ENCODE assay signal across 8 cellular contexts in genomic region chr18:32091724-32092421, GRCh38. TPM values are rescaled to one million over a fixed set of nuclear protein-coding genes. Genes with fewer than 3 reads are reported as not detected.
DNase-seq lines count a peak whose midpoint lies in the region; ATAC-seq and TF ChIP-seq lines count a peak whose summit lies in the region.

Gene RNF138, plus strand, starts transcription at chr18:32091874. Its CDS starts 903 bp downstream, at chr18:32092777.

- H3K4me1 ChIP-seq in BLaER1 treated with 17β-estradiol and CSF1 and Interleukin-3, amounts not matched to agents 10 nM and 100 nM = peaks cover 41 to 54% (median 42%) of the 10 kb centered on the region in 10 experiments
- peaks cover 7 to 42% (median 32%) of the 10 kb centered on the region in 4 donors for H3K4me1 ChIP-seq in liver (ENCODE audit: control insufficient read depth in 4 of 4, insufficient read depth in 4 of 4, low read length in 3 of 4)

- peaks cover 10 to 43% (median 30%) of the 10 kb centered on the region in 11 experiments; a peak in 21 of 22 replicates for H3K36me3 ChIP-seq in BLaER1 treated with 17β-estradiol and CSF1 and Interleukin-3, amounts not matched to agents 10 nM and 100 nM
- H3K36me3 ChIP-seq in liver (ENCODE audit: control insufficient read depth in 4 of 4, insufficient read depth in 3 of 4, low read depth in 1 of 4, low read length in 3 of 4) = peaks cover 0 to 4% (median 0%) of the 10 kb centered on the region in 4 donors

- H4K20me1 ChIP-seq in BLaER1 treated with 17β-estradiol and CSF1 and Interleukin-3, amounts not matched to agents 10 nM and 100 nM = peaks cover 33 to 44% (median 42%) of the 10 kb centered on the region in 11 experiments

- no peaks in the 10 kb centered on the region for H3K27me3 ChIP-seq in BLaER1 treated with 17β-estradiol and CSF1 and Interleukin-3, amounts not matched to agents 10 nM and 100 nM
- no peaks in the 10 kb centered on the region for H3K27me3 ChIP-seq in liver (ENCODE audit: control insufficient read depth in 4 of 4, insufficient read depth in 4 of 4, low read length in 3 of 4)

- TF ChIP-seq CTCF in liver (IDR thresholded peaks at IDR 0.05; ENCODE audit: low read depth, low read length, missing input control) = no peak

- TF ChIP-seq RAD21 in liver (IDR thresholded peaks at IDR 0.05) = no peak

- H3K4me3 ChIP-seq in BLaER1 treated with 17β-estradiol and CSF1 and Interleukin-3, amounts not matched to agents 10 nM and 100 nM = peak within 1 kb of the TSS; percentile 78 to 99 (median 96)
- H3K4me3 ChIP-seq in liver (ENCODE audit: low read depth in 1 of 3, low read length in 3 of 3) = peak within 1 kb of the TSS; percentile 76 to 96 (median 89)

- DNase-seq in NCI-H748 (lab: John Stamatoyannopoulos, UW; ENCODE audit: unreplicated experiment) (peak; percentile 94), dermis blood vessel endothelial cell (peak; percentile 91)
- peak; percentile 77 to 83 for DNase-seq in activated CD4-positive, alpha-beta T cell treated with anti-CD3 and anti-CD28 coated beads, Interleukin-2, amount 50 U/mL, for 24 hours (ENCODE audit: low read depth in 1 of 2, low spot score in 1 of 2)
- peak; percentile 87 for DNase-seq in stimulated activated CD4-positive, alpha-beta T cell treated with anti-CD3 and anti-CD28 coated beads, Interleukin-4, amount 100 ng/mL, for 24 hours

- peak within 1 kb of the TSS; percentile 95 to 99 (median 98) for H3K9ac ChIP-seq in BLaER1 treated with 17β-estradiol and CSF1 and Interleukin-3, amounts not matched to agents 10 nM and 100 nM
- H3K9ac ChIP-seq in liver (ENCODE audit: low read depth in 1 of 2, low read length in 2 of 2) = peak within 1 kb of the TSS; percentile 50 to 98

- no peaks in the 10 kb centered on the region for H3K9me3 ChIP-seq in BLaER1 treated with 17β-estradiol and CSF1 and Interleukin-3, amounts not matched to agents 10 nM and 100 nM (replicated peaks in 1 of 11)
- no peaks in the 10 kb centered on the region for H3K9me3 ChIP-seq in liver (ENCODE audit: control insufficient read depth in 4 of 4, low read length in 3 of 4)

- under 1% methylated on average over 75 of the region's 75 CpGs for WGBS in liver

- peak within 1 kb of the TSS; percentile 94 to 99 (median 98) for H3K27ac ChIP-seq in BLaER1 treated with 17β-estradiol and CSF1 and Interleukin-3, amounts not matched to agents 10 nM and 100 nM
- H3K27ac ChIP-seq in liver (ENCODE audit: low read depth in 1 of 2, low read length in 2 of 2) = peak within 1 kb of the TSS; percentile 98 to 100

- peak within 1 kb of the TSS; percentile 82 to 96 (median 89) for H3K4me2 ChIP-seq in BLaER1 treated with 17β-estradiol and CSF1 and Interleukin-3, amounts not matched to agents 10 nM and 100 nM

- peak; percentile 46 for ATAC-seq in GM19372 (IDR thresholded peaks at IDR 0.05; ENCODE audit: low read depth, unreplicated experiment)
- ATAC-seq in HG03521 (IDR thresholded peaks at IDR 0.05; ENCODE audit: unreplicated experiment) = peak; percentile 47

TF ChIP-seq in liver, 16 proteins besides CTCF, POLR2A, EP300 and RAD21:
- TF ChIP-seq YY1 (IDR thresholded peaks at IDR 0.05) (peak; percentile 71), NR2F2 (IDR thresholded peaks at IDR 0.05) (no peak), MAX (IDR thresholded peaks at IDR 0.05) (peak; percentile 57), REST (IDR thresholded peaks at IDR 0.05) (peak; percentile 40), TAF1 (conservative IDR thresholded peaks at IDR 0.05) (peak; percentile 21), HNF4G (IDR thresholded peaks at IDR 0.05) (no peak), FOXA2 (IDR thresholded peaks at IDR 0.05) (no peak), SP1 (IDR thresholded peaks at IDR 0.05) (peak; percentile 31), HNF4A (conservative IDR thresholded peaks at IDR 0.05) (no peak), ZBTB33 (IDR thresholded peaks at IDR 0.05) (no peak), GABPA (IDR thresholded peaks at IDR 0.05 in 1 of 2, conservative IDR thresholded peaks at IDR 0.05 in 1 of 2) (peak in 1 of 2 donors; percentile 8)

RNA-seq across cellular contexts. Expression of gene RNF138, which starts in this region (rescaled TPM):
- total RNA-seq in dermis blood vessel endothelial cell = 26.7 and 36.7 TPM in 2 replicates
- total RNA-seq in liver = 10 to 100 TPM; 13.0 to 24.7 TPM
- 10 to 100 TPM in 1 of 2 donors, 1 to 10 TPM in 1; 6.9 to 11.7 TPM for polyA plus RNA-seq in liver

Comparison
In these comparisons a context has a peak if more than half of its experiments do, and no peak if none do; other contexts are left out.
1. Peak in every context shown above with its lines: DNase-seq, ATAC-seq, H3K4me3 ChIP-seq and H3K27ac ChIP-seq.